In genomic region chr9:137049544-137050449, GRCh38 we compare ENCODE assay signal across 8 cellular contexts. TPM values are rescaled to one million over a fixed set of nuclear protein-coding genes. Genes with fewer than 3 reads are reported as not detected.
DNase-seq lines count a peak whose midpoint lies in the region; ATAC-seq and TF ChIP-seq lines count a peak whose summit lies in the region.

No MANE protein-coding gene starts in this region.

- ATAC-seq in HG02852 (IDR thresholded peaks at IDR 0.05; ENCODE audit: unreplicated experiment), result no peak

- H3K27me3 ChIP-seq in A673 (replicated peaks; ENCODE audit: insufficient read depth, low read depth, low read length, poor library complexity) (peaks cover 11% of the 10 kb centered on the region), sigmoid colon (peaks cover 40 to 75% (median 69%) of the 10 kb centered on the region in 3 donors)

- H3K27ac ChIP-seq in A673 (ENCODE audit: low read depth, low read length, poor library complexity, severe bottlenecking) (no peak overlapping the region), sigmoid colon (no peak overlapping the region)

- TF ChIP-seq EP300 in sigmoid colon (IDR thresholded peaks at IDR 0.05), result no peak

- POLR2A ChIA-PET in A673 (lab: Charles Lee; ENCODE audit: low non-redundant PET), result no interaction called here

- TF ChIP-seq POLR2A in sigmoid colon (IDR thresholded peaks at IDR 0.05), result no peak

- H3K4me3 ChIP-seq in A673 (ENCODE audit: low read depth, low read length, poor library complexity, severe bottlenecking) (no peak overlapping the region), fibroblast of villous mesenchyme (ENCODE audit: low read depth, low read length) (no peak overlapping the region), sigmoid colon (no peak overlapping the region)

- no TSS peak for BruUV-seq in A673 (replicated peaks; lab: Mats Ljungman, UMichigan)

- TF ChIP-seq CTCF in A673 (conservative IDR thresholded peaks at IDR 0.05; ENCODE audit: low read depth, low read length) (peak; percentile 76), GM12872 (IDR thresholded peaks at IDR 0.05; ENCODE audit: insufficient read depth, low read depth, low read length) (peak; percentile 57), fibroblast of villous mesenchyme (IDR thresholded peaks at IDR 0.05; ENCODE audit: insufficient read depth, low read depth, low read length) (peak; percentile 49), sigmoid colon (IDR thresholded peaks at IDR 0.05) (peak in 3 of 4 experiments; percentile 26 to 48 (median 32))

- intact Hi-C loops in A673 (cut with micrococcal nuclease; ENCODE audit: unreplicated experiment), result loop anchor here (5.0 kb wide), 2 partner anchors 68 to 188 kb away; no protein-coding TSS in a partner anchor
- intact Hi-C loops in sigmoid colon (cut with DNase I), result no loop called here

- H3K4me1 ChIP-seq in A673 (ENCODE audit: insufficient read depth, low read length, poor library complexity, severe bottlenecking) (peaks cover 6% of the 10 kb centered on the region), sigmoid colon (peaks cover 0 to 48% (median 47%) of the 10 kb centered on the region in 4 donors)

- DNase-seq in A673 (ENCODE audit: low spot score) (peak; percentile 78), NCI-H524 treated with DMSO at 0.1 percent for 48 hours (lab: John Stamatoyannopoulos, UW) (peak; percentile 37), fibroblast of villous mesenchyme (ENCODE audit: low read depth) (peak; percentile 44), sigmoid colon (no peak), DMS153 treated with DMSO at 0.1 percent for 48 hours (lab: John Stamatoyannopoulos, UW; ENCODE audit: unreplicated experiment) (no peak)
- peak; percentile 91 for DNase-seq in activated CD8-positive, alpha-beta memory T cell treated with anti-CD3 and anti-CD28 coated beads, Interleukin-2, amount 50 U/mL, for 48 hours

- no peaks in the 10 kb centered on the region for H3K9me3 ChIP-seq in A673 (ENCODE audit: low read depth, low read length, poor library complexity, severe bottlenecking)
- no peaks in the 10 kb centered on the region for H3K9me3 ChIP-seq in sigmoid colon

- WGBS in sigmoid colon, 2 donors, result 49 to 50% methylated on average over 38 of the region's 38 CpGs

- H3K36me3 ChIP-seq in A673 (ENCODE audit: insufficient read depth, low read length, poor library complexity, severe bottlenecking) (no peaks in the 10 kb centered on the region), sigmoid colon (no peaks in the 10 kb centered on the region)

- CTCF ChIA-PET in A673 (lab: Charles Lee), result interaction anchor here (0.5 to 2.2 kb wide), 7 partner anchors 14 to 356 kb away, joined by 3 to 11 read pairs (median 3); no protein-coding TSS in a partner anchor

RNA-seq across cellular contexts. Expression of gene NPDC1, which starts 3.8 kb away (rescaled TPM):
- total RNA-seq in A673 (2021) (73.9 and 81.4 TPM in 2 replicates), fibroblast of villous mesenchyme (6.4 and 13.0 TPM in 2 replicates), sigmoid colon (100 to 1,000 TPM in 1 of 4 donors, 10 to 100 TPM in 3; 21.4 to 101 (median 42.4) TPM)
- 100 to 1,000 TPM in 1 of 3 donors, 10 to 100 TPM in 2; 47.9 to 118 (median 91.9) TPM for polyA plus RNA-seq in sigmoid colon

RNA-seq across cellular contexts. Expression of gene ENTPD2, which starts 4.1 kb away (rescaled TPM):
- total RNA-seq in A673 (2021) (not detected in 2 replicates), fibroblast of villous mesenchyme (not detected in 2 replicates), sigmoid colon (1 to 10 TPM in 3 of 4 donors, not detected in 1; 1.2 to 2.2 (median 2.1) TPM)
- 1 to 10 TPM in 2 of 3 donors, under 1 TPM in 1; 0.92 to 6.4 (median 3.0) TPM for polyA plus RNA-seq in sigmoid colon

RNA-seq across cellular contexts. Expression of gene FUT7, which starts 17.9 kb away (rescaled TPM):
- total RNA-seq in A673 (2021), result not detected in 2 replicates
- not detected in 2 replicates for total RNA-seq in fibroblast of villous mesenchyme
- total RNA-seq in sigmoid colon, result 1 to 10 TPM in 1 of 4 donors, under 1 TPM in 2, not detected in 1; 0.36 to 1.3 (median 0.41) TPM
- polyA plus RNA-seq in sigmoid colon, result 1 to 10 TPM in 1 of 3 donors, not detected in 2; 1.3 TPM

RNA-seq across cellular contexts. Expression of gene SAPCD2, which starts 20.6 kb away (rescaled TPM):
- total RNA-seq in A673 (2021), result 30.6 and 33.7 TPM in 2 replicates
- total RNA-seq in fibroblast of villous mesenchyme, result 5.2 TPM in 2 replicates
- under 1 TPM in 1 of 4 donors, not detected in 3; 0.81 TPM for total RNA-seq in sigmoid colon
- polyA plus RNA-seq in sigmoid colon, result 10 to 100 TPM in 1 of 3 donors, 1 to 10 TPM in 2; 3.6 to 16.4 (median 3.7) TPM

RNA-seq across cellular contexts. Expression of gene ABCA2, which starts 21.8 kb away (rescaled TPM):
- total RNA-seq in A673 (2021) (27.8 and 38.9 TPM in 2 replicates), fibroblast of villous mesenchyme (14.7 and 15.5 TPM in 2 replicates), sigmoid colon (10 to 100 TPM in 3 of 4 donors, 1 to 10 TPM in 1; 9.2 to 19.7 (median 13.2) TPM)
- polyA plus RNA-seq in sigmoid colon, result 10 to 100 TPM in 1 of 3 donors, 1 to 10 TPM in 2; 6.0 to 28.6 (median 9.0) TPM

Comparison
In these comparisons a context has a peak if more than half of its experiments do, and no peak if none do; other contexts are left out.
1. DNase-seq: peak in A673 (single experiment), NCI-H524 treated with DMSO at 0.1 percent for 48 hours (single experiment), activated CD8-positive, alpha-beta memory T cell treated with anti-CD3 and anti-CD28 coated beads, Interleukin-2, amount 50 U/mL, for 48 hours (single experiment) and fibroblast of villous mesenchyme (single experiment); none in sigmoid colon (single experiment) and DMS153 treated with DMSO at 0.1 percent for 48 hours (single experiment).
2. Peak in every context shown above with its lines, with median percentiles within 50 percentile points of each other: CTCF ChIP-seq.